Comparison of ENCODE assay signal across 17 cellular contexts in the genomic region with DNA sequence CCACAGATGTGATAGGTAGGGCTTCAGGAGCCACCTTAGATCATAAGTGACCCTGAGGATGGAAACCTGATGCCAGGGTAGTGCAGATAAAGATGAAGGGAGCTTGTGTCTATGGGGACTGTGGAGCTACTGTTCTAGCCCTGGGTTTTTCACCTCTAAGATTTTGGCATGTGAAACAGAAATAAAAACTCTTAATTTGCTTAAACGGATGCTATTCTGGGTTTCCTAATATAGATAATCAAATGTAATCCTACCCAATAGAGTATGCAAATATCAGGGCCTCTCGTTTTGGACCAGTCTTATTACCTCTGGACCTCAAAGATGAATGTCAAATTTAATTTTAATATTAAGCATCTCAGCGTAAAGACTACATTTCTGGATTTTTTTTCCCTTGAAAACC. TPM values are rescaled to one million over a fixed set of nuclear protein-coding genes. Genes with fewer than 3 reads are reported as not detected.
DNase-seq lines count a peak whose midpoint lies in the region; ATAC-seq, FAIRE-seq and TF ChIP-seq lines count a peak whose summit lies in the region.
"Had no signal": no experiment of that assay in that cellular context is flagged by ENCODE, and none has a peak within 500 bp of the region (broad histone marks: within the 10 kb centered on the region; RNA-seq: fewer than 3 reads in every experiment).

No MANE protein-coding gene starts in this region.

- no peak overlapping the region for H2AFZ ChIP-seq in osteoblast (ENCODE audit: low read length)

- CTCF ChIA-PET in RWPE1 (lab: Yijun Ruan, JAX): no interaction called here

- no peak overlapping the region for H3K27ac ChIP-seq in osteoblast (ENCODE audit: low read depth, low read length)
- H3K27ac ChIP-seq in RWPE1: no peak overlapping the region
- H3K27ac ChIP-seq: esophagus squamous epithelium, thyroid gland had no signal

- H4K20me1 ChIP-seq in osteoblast (ENCODE audit: insufficient read depth, low read length): no peaks in the 10 kb centered on the region

- peak; percentile 73 for ATAC-seq in GM21723 (IDR thresholded peaks at IDR 0.05; ENCODE audit: unreplicated experiment)
- peak; percentile 60 for ATAC-seq in HG03095 (IDR thresholded peaks at IDR 0.05; ENCODE audit: unreplicated experiment)
- ATAC-seq: activated CD8-positive, alpha-beta T cell treated with anti-CD3 and anti-CD28 coated beads, Interleukin-2, amount 10 ng/mL, durations not matched to agents 7 days and 5 days; stimulated activated memory B cell treated with anti-CD40 and anti-IgM and Interleukin-4, amounts not matched to agents 10 μg/mL and 1 μg/mL and 100 μg/mL, for 72 hours; T-cell had no signal

- DNase-seq in GM19239 (ENCODE audit: insufficient read length, low spot score) (no peak), osteoblast (ENCODE audit: insufficient read length, low spot score, missing footprints) (peak; percentile 4), NCI-H187 treated with DMSO at 0.1 percent for 48 hours (lab: John Stamatoyannopoulos, UW) (no peak), RWPE1 (ENCODE audit: low spot score) (no peak)
- no peak for DNase-seq in activated T-cell treated with anti-CD3 and anti-CD28 coated beads, Interleukin-2, amount 50 U/mL, for 1 hour
- DNase-seq: activated CD8-positive, alpha-beta T cell treated with anti-CD3 and anti-CD28 coated beads, Interleukin-2, amount 10 ng/mL, durations not matched to agents 7 days and 5 days; esophagus squamous epithelium; immature natural killer cell; naive B cell; NCI-H1417 treated with DMSO at 0.1 percent for 48 hours; T-cell; thyroid gland had no signal

- H3K4me2 ChIP-seq in osteoblast (ENCODE audit: insufficient read depth, low read length): no peak overlapping the region

- POLR2A ChIA-PET in RWPE1 (lab: Yijun Ruan, JAX; ENCODE audit: low non-redundant PET): no interaction called here

- H3K9me3 ChIP-seq in osteoblast (ENCODE audit: low read depth, low read length): no peaks in the 10 kb centered on the region
- H3K9me3 ChIP-seq: esophagus squamous epithelium, thyroid gland had no signal

- H3K79me2 ChIP-seq in osteoblast (ENCODE audit: insufficient read depth, low read length): no peaks in the 10 kb centered on the region

- no peak overlapping the region for H3K4me3 ChIP-seq in osteoblast (ENCODE audit: insufficient read depth, low read length)
- H3K4me3 ChIP-seq: esophagus squamous epithelium, lung, thyroid gland had no signal

- no peaks in the 10 kb centered on the region for H3K4me1 ChIP-seq in osteoblast (ENCODE audit: insufficient read depth, low read length)
- H3K4me1 ChIP-seq: esophagus squamous epithelium, thyroid gland had no signal

- peak; percentile 77 for FAIRE-seq in GM19239 (lab: Jason Lieb, UNC)
- FAIRE-seq: G401.6 had no signal

- TF ChIP-seq CTCF in osteoblast (IDR thresholded peaks at IDR 0.05; ENCODE audit: extremely low read depth, low read depth, low read length) (no peak), RWPE1 (conservative IDR thresholded peaks at IDR 0.05; ENCODE audit: low read depth) (no peak)

- no peaks in the 10 kb centered on the region for H3K36me3 ChIP-seq in osteoblast (ENCODE audit: insufficient read depth, low read length)
- H3K36me3 ChIP-seq: esophagus squamous epithelium, thyroid gland had no signal

- no peaks in the 10 kb centered on the region for H3K27me3 ChIP-seq in osteoblast (ENCODE audit: insufficient read depth, low read length)
- H3K27me3 ChIP-seq: esophagus squamous epithelium, thyroid gland had no signal

RNA-seq across cellular contexts. Expression of a gene that starts 49.3 kb away (rescaled TPM):
- total RNA-seq in osteoblast: under 0.01 and 0.36 TPM in 2 replicates
- total RNA-seq: activated CD8-positive, alpha-beta T cell treated with anti-CD3 and anti-CD28 coated beads, Interleukin-2, amount 10 ng/mL, durations not matched to agents 7 days and 5 days had no signal
